In the genomic region with DNA sequence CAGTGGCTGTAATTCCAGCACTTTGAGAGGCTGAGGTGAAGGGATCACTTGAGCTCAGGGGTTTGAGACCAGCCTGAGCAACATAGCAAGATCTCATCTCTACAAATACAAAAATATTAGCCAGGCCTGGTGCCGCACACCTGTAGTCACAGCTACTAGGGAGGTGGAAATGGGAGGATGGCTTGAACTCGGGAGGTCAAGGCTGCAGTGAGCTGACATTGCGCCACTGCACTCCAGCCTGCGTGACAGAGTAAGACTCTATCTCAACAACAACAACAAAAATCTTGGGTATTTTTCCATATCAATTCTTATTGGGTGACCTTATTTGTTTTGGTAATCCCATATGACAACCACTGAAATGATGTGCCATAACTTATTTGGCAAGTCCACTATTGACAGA, we compare ENCODE assay signal across 1 cellular context.
TF ChIP-seq lines count a peak whose summit lies in the region.

No MANE protein-coding gene starts in this region.

TF ChIP-seq in HepG2, 621 proteins besides CTCF, POLR2A, EP300 and RAD21 (continued from another document):
- TF ChIP-seq, protein P1, sequence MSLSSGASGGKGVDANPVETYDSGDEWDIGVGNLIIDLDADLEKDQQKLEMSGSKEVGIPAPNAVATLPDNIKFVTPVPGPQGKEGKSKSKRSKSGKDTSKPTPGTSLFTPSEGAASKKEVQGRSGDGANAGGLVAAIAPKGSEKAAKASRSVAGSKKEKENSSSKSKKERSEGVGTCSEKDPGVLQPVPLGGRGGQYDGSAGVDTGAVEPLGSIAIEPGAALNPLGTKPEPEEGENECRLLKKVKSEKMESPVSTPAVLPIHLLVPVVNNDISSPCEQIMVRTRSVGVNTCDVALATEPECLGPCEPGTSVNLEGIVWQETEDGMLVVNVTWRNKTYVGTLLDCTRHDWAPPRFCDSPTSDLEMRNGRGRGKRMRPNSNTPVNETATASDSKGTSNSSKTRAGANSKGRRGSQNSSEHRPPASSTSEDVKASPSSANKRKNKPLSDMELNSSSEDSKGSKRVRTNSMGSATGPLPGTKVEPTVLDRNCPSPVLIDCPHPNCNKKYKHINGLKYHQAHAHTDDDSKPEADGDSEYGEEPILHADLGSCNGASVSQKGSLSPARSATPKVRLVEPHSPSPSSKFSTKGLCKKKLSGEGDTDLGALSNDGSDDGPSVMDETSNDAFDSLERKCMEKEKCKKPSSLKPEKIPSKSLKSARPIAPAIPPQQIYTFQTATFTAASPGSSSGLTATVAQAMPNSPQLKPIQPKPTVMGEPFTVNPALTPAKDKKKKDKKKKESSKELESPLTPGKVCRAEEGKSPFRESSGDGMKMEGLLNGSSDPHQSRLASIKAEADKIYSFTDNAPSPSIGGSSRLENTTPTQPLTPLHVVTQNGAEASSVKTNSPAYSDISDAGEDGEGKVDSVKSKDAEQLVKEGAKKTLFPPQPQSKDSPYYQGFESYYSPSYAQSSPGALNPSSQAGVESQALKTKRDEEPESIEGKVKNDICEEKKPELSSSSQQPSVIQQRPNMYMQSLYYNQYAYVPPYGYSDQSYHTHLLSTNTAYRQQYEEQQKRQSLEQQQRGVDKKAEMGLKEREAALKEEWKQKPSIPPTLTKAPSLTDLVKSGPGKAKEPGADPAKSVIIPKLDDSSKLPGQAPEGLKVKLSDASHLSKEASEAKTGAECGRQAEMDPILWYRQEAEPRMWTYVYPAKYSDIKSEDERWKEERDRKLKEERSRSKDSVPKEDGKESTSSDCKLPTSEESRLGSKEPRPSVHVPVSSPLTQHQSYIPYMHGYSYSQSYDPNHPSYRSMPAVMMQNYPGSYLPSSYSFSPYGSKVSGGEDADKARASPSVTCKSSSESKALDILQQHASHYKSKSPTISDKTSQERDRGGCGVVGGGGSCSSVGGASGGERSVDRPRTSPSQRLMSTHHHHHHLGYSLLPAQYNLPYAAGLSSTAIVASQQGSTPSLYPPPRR (CRISPR knock-in tag; IDR thresholded peaks at IDR 0.05; ENCODE audit: borderline replicate concordance), result no peak
- no peak for TF ChIP-seq MBD4 (IDR thresholded peaks at IDR 0.05; ENCODE audit: borderline replicate concordance, low read length)
- TF ChIP-seq RBM39 (IDR thresholded peaks at IDR 0.05; ENCODE audit: low read depth, low read length, poor library complexity, severe bottlenecking), result no peak
- TF ChIP-seq ARNT2 (CRISPR knock-in tag; IDR thresholded peaks at IDR 0.05; ENCODE audit: low read depth), result no peak
- TF ChIP-seq, protein P2, sequence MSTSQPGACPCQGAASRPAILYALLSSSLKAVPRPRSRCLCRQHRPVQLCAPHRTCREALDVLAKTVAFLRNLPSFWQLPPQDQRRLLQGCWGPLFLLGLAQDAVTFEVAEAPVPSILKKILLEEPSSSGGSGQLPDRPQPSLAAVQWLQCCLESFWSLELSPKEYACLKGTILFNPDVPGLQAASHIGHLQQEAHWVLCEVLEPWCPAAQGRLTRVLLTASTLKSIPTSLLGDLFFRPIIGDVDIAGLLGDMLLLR (CRISPR knock-in tag; IDR thresholded peaks at IDR 0.05), result no peak
- TF ChIP-seq, protein P3, sequence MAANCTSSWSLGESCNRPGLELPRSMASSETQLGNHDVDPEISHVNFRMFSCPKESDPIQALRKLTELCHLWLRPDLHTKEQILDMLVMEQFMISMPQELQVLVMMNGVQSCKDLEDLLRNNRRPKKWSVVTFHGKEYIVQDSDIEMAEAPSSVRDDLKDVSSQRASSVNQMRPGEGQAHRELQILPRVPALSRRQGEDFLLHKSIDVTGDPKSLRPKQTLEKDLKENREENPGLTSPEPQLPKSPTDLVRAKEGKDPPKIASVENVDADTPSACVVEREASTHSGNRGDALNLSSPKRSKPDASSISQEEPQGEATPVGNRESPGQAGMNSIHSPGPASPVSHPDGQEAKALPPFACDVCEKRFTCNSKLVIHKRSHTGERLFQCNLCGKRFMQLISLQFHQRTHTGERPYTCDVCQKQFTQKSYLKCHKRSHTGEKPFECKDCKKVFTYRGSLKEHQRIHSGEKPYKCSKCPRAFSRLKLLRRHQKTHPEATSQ (CRISPR knock-in tag; IDR thresholded peaks at IDR 0.05; ENCODE audit: borderline replicate concordance), result no peak
- TF ChIP-seq MEIS2 (CRISPR knock-in tag; IDR thresholded peaks at IDR 0.05), result no peak
- TF ChIP-seq NR2F1 (CRISPR knock-in tag; IDR thresholded peaks at IDR 0.05), result peak in 1 of 2 experiments; percentile 58; a peak in 1 of 4 replicates
- TF ChIP-seq PHF8 (CRISPR knock-in tag; IDR thresholded peaks at IDR 0.05), result no peak
- TF ChIP-seq, protein P4, sequence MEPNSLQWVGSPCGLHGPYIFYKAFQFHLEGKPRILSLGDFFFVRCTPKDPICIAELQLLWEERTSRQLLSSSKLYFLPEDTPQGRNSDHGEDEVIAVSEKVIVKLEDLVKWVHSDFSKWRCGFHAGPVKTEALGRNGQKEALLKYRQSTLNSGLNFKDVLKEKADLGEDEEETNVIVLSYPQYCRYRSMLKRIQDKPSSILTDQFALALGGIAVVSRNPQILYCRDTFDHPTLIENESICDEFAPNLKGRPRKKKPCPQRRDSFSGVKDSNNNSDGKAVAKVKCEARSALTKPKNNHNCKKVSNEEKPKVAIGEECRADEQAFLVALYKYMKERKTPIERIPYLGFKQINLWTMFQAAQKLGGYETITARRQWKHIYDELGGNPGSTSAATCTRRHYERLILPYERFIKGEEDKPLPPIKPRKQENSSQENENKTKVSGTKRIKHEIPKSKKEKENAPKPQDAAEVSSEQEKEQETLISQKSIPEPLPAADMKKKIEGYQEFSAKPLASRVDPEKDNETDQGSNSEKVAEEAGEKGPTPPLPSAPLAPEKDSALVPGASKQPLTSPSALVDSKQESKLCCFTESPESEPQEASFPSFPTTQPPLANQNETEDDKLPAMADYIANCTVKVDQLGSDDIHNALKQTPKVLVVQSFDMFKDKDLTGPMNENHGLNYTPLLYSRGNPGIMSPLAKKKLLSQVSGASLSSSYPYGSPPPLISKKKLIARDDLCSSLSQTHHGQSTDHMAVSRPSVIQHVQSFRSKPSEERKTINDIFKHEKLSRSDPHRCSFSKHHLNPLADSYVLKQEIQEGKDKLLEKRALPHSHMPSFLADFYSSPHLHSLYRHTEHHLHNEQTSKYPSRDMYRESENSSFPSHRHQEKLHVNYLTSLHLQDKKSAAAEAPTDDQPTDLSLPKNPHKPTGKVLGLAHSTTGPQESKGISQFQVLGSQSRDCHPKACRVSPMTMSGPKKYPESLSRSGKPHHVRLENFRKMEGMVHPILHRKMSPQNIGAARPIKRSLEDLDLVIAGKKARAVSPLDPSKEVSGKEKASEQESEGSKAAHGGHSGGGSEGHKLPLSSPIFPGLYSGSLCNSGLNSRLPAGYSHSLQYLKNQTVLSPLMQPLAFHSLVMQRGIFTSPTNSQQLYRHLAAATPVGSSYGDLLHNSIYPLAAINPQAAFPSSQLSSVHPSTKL (CRISPR knock-in tag; IDR thresholded peaks at IDR 0.05), result 0 out of 2 replicates have a peak, but pooled peaks have one; percentile 20
- TF ChIP-seq ZFX (CRISPR knock-in tag; IDR thresholded peaks at IDR 0.05; ENCODE audit: low read depth), result no peak
- no peak for TF ChIP-seq ATF1 (CRISPR knock-in tag; IDR thresholded peaks at IDR 0.05)
- peak; percentile 54; the same call in 1 of the 2 replicates for TF ChIP-seq ZNF460 (CRISPR knock-in tag; IDR thresholded peaks at IDR 0.05; ENCODE audit: borderline replicate concordance)
- no peak for TF ChIP-seq ZNF879 (CRISPR knock-in tag; IDR thresholded peaks at IDR 0.05)
- no peak for TF ChIP-seq ZNF768 (CRISPR knock-in tag; IDR thresholded peaks at IDR 0.05)
- no peak for TF ChIP-seq ZNF12 (CRISPR knock-in tag; IDR thresholded peaks at IDR 0.05)
- TF ChIP-seq NR2F6 (IDR thresholded peaks at IDR 0.05), result peak; percentile 20; the same call in 1 of the 2 replicates
- TF ChIP-seq NR2F6 (CRISPR knock-in tag; IDR thresholded peaks at IDR 0.05), result peak; percentile 62
- no peak for TF ChIP-seq REL (CRISPR knock-in tag; conservative IDR thresholded peaks at IDR 0.05)
- no peak for TF ChIP-seq TBP (CRISPR knock-in tag; IDR thresholded peaks at IDR 0.05)
- TF ChIP-seq TBX2 (CRISPR knock-in tag; IDR thresholded peaks at IDR 0.05; ENCODE audit: borderline replicate concordance), result no peak
- TF ChIP-seq, protein P5, sequence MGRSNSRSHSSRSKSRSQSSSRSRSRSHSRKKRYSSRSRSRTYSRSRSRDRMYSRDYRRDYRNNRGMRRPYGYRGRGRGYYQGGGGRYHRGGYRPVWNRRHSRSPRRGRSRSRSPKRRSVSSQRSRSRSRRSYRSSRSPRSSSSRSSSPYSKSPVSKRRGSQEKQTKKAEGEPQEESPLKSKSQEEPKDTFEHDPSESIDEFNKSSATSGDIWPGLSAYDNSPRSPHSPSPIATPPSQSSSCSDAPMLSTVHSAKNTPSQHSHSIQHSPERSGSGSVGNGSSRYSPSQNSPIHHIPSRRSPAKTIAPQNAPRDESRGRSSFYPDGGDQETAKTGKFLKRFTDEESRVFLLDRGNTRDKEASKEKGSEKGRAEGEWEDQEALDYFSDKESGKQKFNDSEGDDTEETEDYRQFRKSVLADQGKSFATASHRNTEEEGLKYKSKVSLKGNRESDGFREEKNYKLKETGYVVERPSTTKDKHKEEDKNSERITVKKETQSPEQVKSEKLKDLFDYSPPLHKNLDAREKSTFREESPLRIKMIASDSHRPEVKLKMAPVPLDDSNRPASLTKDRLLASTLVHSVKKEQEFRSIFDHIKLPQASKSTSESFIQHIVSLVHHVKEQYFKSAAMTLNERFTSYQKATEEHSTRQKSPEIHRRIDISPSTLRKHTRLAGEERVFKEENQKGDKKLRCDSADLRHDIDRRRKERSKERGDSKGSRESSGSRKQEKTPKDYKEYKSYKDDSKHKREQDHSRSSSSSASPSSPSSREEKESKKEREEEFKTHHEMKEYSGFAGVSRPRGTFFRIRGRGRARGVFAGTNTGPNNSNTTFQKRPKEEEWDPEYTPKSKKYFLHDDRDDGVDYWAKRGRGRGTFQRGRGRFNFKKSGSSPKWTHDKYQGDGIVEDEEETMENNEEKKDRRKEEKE (IDR thresholded peaks at IDR 0.05), result no peak
- TF ChIP-seq ZNF331 (CRISPR knock-in tag; IDR thresholded peaks at IDR 0.05), result no peak
- no peak for TF ChIP-seq CC2D1A (CRISPR knock-in tag; IDR thresholded peaks at IDR 0.05)
- TF ChIP-seq BCL6 (CRISPR knock-in tag; IDR thresholded peaks at IDR 0.05), result no peak
- TF ChIP-seq ZNF782 (CRISPR knock-in tag; IDR thresholded peaks at IDR 0.05; ENCODE audit: borderline replicate concordance), result no peak
- no peak for TF ChIP-seq HOXA5 (CRISPR knock-in tag; IDR thresholded peaks at IDR 0.05)
